ENCODE assay signal across 9 cellular contexts in the genomic region with DNA sequence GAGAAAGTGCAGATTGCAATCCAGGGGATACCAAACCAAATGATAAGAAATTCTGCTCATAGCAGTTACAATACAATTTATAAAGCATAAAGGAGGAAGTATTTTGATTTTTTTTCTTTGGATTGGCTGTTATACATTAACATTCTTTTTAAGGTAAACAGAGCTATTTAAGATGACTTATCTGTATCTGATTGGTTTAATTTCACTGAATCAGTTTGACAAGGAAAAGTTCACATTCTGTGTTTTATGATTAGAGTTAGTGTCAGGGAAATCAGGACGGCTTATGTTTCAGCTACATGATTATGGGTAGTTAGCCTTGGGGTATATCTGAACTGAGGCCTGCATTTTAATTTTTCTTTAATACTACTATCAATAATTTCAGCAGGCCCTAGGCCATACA.
"Had no signal": no experiment of that assay in that cellular context is flagged by ENCODE, and none has a peak within 500 bp of the region (broad histone marks: within the 10 kb centered on the region; RNA-seq: fewer than 3 reads in every experiment).

No MANE protein-coding gene starts in this region.

- H3K27me3 Mint-ChIP-seq: IgD-negative memory B cell had no signal

- H3K4me1 Mint-ChIP-seq: IgD-negative memory B cell had no signal

- H3K4me3 ChIP-seq: GM23248, HAP-1 had no signal

- H3K27ac ChIP-seq: GM23248, HL-60 had no signal

- H2AFZ ChIP-seq: GM23248 had no signal

- DNase-seq: GM23248, GOT3, H7, HFFc6 had no signal

- H3K9ac ChIP-seq: GM23248 had no signal

- H3K27ac Mint-ChIP-seq: HFFc6, IgD-negative memory B cell had no signal

- H3K4me3 Mint-ChIP-seq: HFFc6, IgD-negative memory B cell had no signal

- H3K9me3 ChIP-seq: HAP-1 had no signal

- ATAC-seq: HCT116, HepG2 had no signal

- H3K4me1 ChIP-seq: HAP-1 had no signal

- H3K36me3 ChIP-seq: HAP-1 had no signal
